Comparison of ENCODE assay signal across 1 cellular context in the genomic region with DNA sequence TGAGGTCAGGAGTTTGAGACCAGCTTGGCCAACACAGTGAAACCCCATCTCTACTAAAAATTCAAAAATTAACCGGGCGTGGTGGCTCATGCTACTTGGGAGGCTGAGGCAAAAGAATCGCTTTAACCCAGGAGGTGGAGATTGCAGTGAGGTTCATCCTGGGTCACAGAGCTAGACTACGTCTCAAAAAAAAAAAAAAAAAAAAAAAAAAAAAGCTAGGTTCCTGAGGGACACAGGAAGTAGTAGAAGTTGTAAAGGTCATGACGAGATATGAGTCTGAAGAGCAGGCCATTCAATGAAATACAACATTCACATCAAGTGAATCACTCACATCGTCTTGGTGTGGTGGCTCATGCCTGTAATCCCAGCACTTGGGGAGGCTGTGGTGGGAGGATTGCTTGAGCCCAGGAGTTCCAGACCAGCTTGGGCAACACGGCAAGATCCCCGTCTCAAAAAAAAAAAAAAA.
TF ChIP-seq lines count a peak whose summit lies in the region.
"Not testable (repeated sequence)": the region's sequence is repeated elsewhere in the genome, so short reads cannot be mapped to it uniquely, and the experiment has no call there.

No MANE protein-coding gene starts in this region.

TF ChIP-seq in K562, 482 proteins besides CTCF, POLR2A, EP300 and RAD21:
- TF ChIP-seq RBFOX2 (IDR thresholded peaks at IDR 0.05; ENCODE audit: low read depth, low read length): peak; percentile 29; the same call in 1 of the 2 replicates
- peak; percentile 20; the same call in 1 of the 2 replicates for TF ChIP-seq ZNF644 (tag; IDR thresholded peaks at IDR 0.05; ENCODE audit: low read depth)
- peak; percentile 21; the same call in 1 of the 2 replicates for TF ChIP-seq ARID1B (IDR thresholded peaks at IDR 0.05)
- peak; percentile 1; the same call in 1 of the 2 replicates for TF ChIP-seq ZFX (CRISPR knock-in tag; IDR thresholded peaks at IDR 0.05)
- TF ChIP-seq CREB1 (IDR thresholded peaks at IDR 0.05): peak; percentile 40; the same call in 1 of the 2 replicates
- TF ChIP-seq CREB1 (CRISPR knock-in tag; IDR thresholded peaks at IDR 0.05): peak; percentile 28; the same call in 1 of the 2 replicates
- TF ChIP-seq POLR2B (IDR thresholded peaks at IDR 0.05; ENCODE audit: low read depth, partially characterized antibody): peak; percentile 81
- TF ChIP-seq CREM (IDR thresholded peaks at IDR 0.05; ENCODE audit: low read depth): peak; percentile 66
- TF ChIP-seq, protein P1, sequence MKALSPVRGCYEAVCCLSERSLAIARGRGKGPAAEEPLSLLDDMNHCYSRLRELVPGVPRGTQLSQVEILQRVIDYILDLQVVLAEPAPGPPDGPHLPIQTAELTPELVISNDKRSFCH (CRISPR knock-in tag; IDR thresholded peaks at IDR 0.05): not testable (repeated sequence)
- TF ChIP-seq, protein P1 (tag; IDR thresholded peaks at IDR 0.05): peak; percentile 55; the same call in 1 of the 2 replicates
- peak; percentile 11; the same call in 1 of the 2 replicates for TF ChIP-seq SMARCE1 (IDR thresholded peaks at IDR 0.05)
- peak; percentile 63; the same call in 1 of the 2 replicates for TF ChIP-seq ZNF263 (CRISPR knock-in tag; IDR thresholded peaks at IDR 0.05; ENCODE audit: borderline replicate concordance)
- not testable (repeated sequence) for TF ChIP-seq ATF1 (CRISPR knock-in tag; IDR thresholded peaks at IDR 0.05)
- peak; percentile 41 for TF ChIP-seq ATF1 (tag; IDR thresholded peaks at IDR 0.05)
- peak; percentile 55 for TF ChIP-seq NR2C2 (CRISPR knock-in tag; IDR thresholded peaks at IDR 0.05)
- TF ChIP-seq NR2C2 (tag; IDR thresholded peaks at IDR 0.05): peak; percentile 72
- 0 out of 2 replicates have a peak, but pooled peaks have one; percentile 47 for TF ChIP-seq FOSL1 (tag; conservative IDR thresholded peaks at IDR 0.05)
- TF ChIP-seq POLR2AphosphoS5 (IDR thresholded peaks at IDR 0.05; ENCODE audit: control insufficient read depth, insufficient read depth, low read depth, low read length): peak; percentile 58
- TF ChIP-seq, protein P2, sequence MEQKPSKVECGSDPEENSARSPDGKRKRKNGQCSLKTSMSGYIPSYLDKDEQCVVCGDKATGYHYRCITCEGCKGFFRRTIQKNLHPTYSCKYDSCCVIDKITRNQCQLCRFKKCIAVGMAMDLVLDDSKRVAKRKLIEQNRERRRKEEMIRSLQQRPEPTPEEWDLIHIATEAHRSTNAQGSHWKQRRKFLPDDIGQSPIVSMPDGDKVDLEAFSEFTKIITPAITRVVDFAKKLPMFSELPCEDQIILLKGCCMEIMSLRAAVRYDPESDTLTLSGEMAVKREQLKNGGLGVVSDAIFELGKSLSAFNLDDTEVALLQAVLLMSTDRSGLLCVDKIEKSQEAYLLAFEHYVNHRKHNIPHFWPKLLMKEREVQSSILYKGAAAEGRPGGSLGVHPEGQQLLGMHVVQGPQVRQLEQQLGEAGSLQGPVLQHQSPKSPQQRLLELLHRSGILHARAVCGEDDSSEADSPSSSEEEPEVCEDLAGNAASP (IDR thresholded peaks at IDR 0.05): peak; percentile 55; the same call in 1 of the 2 replicates
- TF ChIP-seq ETV1 (tag; conservative IDR thresholded peaks at IDR 0.05; ENCODE audit: low read depth): 0 out of 2 replicates have a peak, but pooled peaks have one; percentile 13
- TF ChIP-seq NFRKB (IDR thresholded peaks at IDR 0.05; ENCODE audit: low read depth): peak; percentile 51
- TF ChIP-seq JUND (IDR thresholded peaks at IDR 0.05; ENCODE audit: borderline replicate concordance, low read depth, low read length): 0 out of 2 replicates have a peak, but pooled peaks have one; percentile 40
- peak; percentile 12; the same call in 1 of the 3 replicates for TF ChIP-seq JUND (tag; IDR thresholded peaks at IDR 0.05; ENCODE audit: borderline replicate concordance, low read depth, low read length)
- peak; percentile 15 for TF ChIP-seq SMARCA4 (IDR thresholded peaks at IDR 0.05)
- TF ChIP-seq GABPB1 (CRISPR knock-in tag; IDR thresholded peaks at IDR 0.05): peak; percentile 44; the same call in 1 of the 2 replicates
- peak; percentile 42 for TF ChIP-seq TBP (optimal IDR thresholded peaks at IDR 0.05; ENCODE audit: low read depth, low read length)
- TF ChIP-seq, protein P3, sequence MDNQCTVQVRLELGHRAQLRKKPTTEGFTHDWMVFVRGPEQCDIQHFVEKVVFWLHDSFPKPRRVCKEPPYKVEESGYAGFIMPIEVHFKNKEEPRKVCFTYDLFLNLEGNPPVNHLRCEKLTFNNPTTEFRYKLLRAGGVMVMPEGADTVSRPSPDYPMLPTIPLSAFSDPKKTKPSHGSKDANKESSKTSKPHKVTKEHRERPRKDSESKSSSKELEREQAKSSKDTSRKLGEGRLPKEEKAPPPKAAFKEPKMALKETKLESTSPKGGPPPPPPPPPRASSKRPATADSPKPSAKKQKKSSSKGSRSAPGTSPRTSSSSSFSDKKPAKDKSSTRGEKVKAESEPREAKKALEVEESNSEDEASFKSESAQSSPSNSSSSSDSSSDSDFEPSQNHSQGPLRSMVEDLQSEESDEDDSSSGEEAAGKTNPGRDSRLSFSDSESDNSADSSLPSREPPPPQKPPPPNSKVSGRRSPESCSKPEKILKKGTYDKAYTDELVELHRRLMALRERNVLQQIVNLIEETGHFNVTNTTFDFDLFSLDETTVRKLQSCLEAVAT (IDR thresholded peaks at IDR 0.05): peak in 1 of 2 experiments; percentile 15; a peak in 2 of 4 replicates
- peak; percentile 82 for TF ChIP-seq KDM5B (IDR thresholded peaks at IDR 0.05; ENCODE audit: insufficient replicate concordance, low read depth, low read length)
- TF ChIP-seq ZNF589 (CRISPR knock-in tag; IDR thresholded peaks at IDR 0.05; ENCODE audit: low read depth): peak; percentile 5; the same call in 1 of the 2 replicates
- TF ChIP-seq NR2C1 (IDR thresholded peaks at IDR 0.05): peak; percentile 90
- TF ChIP-seq NR2C1 (tag; IDR thresholded peaks at IDR 0.05): peak; percentile 88
- TF ChIP-seq ZNF384 (IDR thresholded peaks at IDR 0.05; ENCODE audit: low read depth, low read length): peak; percentile 98
- 0 out of 4 replicates have a peak, but pooled peaks of 1 of the 2 experiments have one; percentile 32 for TF ChIP-seq FOXK2 (conservative IDR thresholded peaks at IDR 0.05 in 1 of 2, IDR thresholded peaks at IDR 0.05 in 1 of 2; ENCODE audit: low read depth in 2 of 2)
- TF ChIP-seq, protein P4, sequence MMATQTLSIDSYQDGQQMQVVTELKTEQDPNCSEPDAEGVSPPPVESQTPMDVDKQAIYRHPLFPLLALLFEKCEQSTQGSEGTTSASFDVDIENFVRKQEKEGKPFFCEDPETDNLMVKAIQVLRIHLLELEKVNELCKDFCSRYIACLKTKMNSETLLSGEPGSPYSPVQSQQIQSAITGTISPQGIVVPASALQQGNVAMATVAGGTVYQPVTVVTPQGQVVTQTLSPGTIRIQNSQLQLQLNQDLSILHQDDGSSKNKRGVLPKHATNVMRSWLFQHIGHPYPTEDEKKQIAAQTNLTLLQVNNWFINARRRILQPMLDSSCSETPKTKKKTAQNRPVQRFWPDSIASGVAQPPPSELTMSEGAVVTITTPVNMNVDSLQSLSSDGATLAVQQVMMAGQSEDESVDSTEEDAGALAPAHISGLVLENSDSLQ (IDR thresholded peaks at IDR 0.05): 0 out of 2 replicates have a peak, but pooled peaks have one; percentile 29
- TF ChIP-seq, protein P5, sequence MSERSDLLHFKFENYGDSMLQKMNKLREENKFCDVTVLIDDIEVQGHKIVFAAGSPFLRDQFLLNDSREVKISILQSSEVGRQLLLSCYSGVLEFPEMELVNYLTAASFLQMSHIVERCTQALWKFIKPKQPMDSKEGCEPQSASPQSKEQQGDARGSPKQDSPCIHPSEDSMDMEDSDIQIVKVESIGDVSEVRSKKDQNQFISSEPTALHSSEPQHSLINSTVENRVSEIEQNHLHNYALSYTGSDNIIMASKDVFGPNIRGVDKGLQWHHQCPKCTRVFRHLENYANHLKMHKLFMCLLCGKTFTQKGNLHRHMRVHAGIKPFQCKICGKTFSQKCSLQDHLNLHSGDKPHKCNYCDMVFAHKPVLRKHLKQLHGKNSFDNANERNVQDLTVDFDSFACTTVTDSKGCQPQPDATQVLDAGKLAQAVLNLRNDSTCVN (CRISPR knock-in tag; IDR thresholded peaks at IDR 0.05): peak; percentile 9; the same call in 1 of the 2 replicates
- TF ChIP-seq GABPA (tag; conservative IDR thresholded peaks at IDR 0.05; ENCODE audit: low read depth): peak; percentile 78
- TF ChIP-seq, protein P6, sequence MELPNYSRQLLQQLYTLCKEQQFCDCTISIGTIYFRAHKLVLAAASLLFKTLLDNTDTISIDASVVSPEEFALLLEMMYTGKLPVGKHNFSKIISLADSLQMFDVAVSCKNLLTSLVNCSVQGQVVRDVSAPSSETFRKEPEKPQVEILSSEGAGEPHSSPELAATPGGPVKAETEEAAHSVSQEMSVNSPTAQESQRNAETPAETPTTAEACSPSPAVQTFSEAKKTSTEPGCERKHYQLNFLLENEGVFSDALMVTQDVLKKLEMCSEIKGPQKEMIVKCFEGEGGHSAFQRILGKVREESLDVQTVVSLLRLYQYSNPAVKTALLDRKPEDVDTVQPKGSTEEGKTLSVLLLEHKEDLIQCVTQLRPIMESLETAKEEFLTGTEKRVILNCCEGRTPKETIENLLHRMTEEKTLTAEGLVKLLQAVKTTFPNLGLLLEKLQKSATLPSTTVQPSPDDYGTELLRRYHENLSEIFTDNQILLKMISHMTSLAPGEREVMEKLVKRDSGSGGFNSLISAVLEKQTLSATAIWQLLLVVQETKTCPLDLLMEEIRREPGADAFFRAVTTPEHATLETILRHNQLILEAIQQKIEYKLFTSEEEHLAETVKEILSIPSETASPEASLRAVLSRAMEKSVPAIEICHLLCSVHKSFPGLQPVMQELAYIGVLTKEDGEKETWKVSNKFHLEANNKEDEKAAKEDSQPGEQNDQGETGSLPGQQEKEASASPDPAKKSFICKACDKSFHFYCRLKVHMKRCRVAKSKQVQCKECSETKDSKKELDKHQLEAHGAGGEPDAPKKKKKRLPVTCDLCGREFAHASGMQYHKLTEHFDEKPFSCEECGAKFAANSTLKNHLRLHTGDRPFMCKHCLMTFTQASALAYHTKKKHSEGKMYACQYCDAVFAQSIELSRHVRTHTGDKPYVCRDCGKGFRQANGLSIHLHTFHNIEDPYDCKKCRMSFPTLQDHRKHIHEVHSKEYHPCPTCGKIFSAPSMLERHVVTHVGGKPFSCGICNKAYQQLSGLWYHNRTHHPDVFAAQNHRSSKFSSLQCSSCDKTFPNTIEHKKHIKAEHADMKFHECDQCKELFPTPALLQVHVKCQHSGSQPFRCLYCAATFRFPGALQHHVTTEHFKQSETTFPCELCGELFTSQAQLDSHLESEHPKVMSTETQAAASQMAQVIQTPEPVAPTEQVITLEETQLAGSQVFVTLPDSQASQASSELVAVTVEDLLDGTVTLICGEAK (IDR thresholded peaks at IDR 0.05): peak; percentile 71
- TF ChIP-seq, protein P6 (CRISPR knock-in tag; IDR thresholded peaks at IDR 0.05): not testable (repeated sequence)
- TF ChIP-seq SUPT5H (IDR thresholded peaks at IDR 0.05): peak; percentile 59
- 0 out of 2 replicates have a peak, but pooled peaks have one; percentile 12 for TF ChIP-seq CBFA2T3 (IDR thresholded peaks at IDR 0.05)
- TF ChIP-seq NCOA1 (IDR thresholded peaks at IDR 0.05; ENCODE audit: low read depth): peak; percentile 57; the same call in 1 of the 2 replicates
- TF ChIP-seq NCOR1 (IDR thresholded peaks at IDR 0.05): peak; percentile 46
